In the genomic region with DNA sequence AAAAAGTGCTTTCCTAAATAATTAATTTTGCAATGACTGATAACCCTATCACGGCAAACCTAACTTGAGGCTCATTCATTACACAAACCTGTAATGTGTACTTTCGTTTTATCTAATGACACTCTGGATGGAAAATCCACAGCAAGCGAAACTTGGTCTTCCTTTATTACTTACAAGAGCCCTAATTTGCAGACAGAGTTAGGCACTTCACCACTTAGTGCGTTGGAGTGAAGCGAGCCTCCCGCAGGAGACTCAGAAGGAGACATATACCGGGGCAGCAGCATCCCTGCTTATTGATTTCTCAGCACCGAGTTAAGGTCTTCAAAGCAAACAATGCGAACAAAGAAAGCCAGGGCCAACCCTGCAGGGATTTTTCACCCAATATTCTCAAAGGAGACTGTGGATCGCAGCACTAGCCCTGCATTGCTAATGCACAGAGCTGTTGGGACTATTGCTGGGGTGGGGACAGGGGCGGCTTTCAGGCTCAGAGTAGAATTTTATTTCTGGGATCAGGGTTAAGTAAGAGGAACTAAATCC, we compare ENCODE assay signal across 1 cellular context.
TF ChIP-seq lines count a peak whose summit lies in the region.

No MANE protein-coding gene starts in this region.

TF ChIP-seq in HepG2, 621 proteins besides CTCF, POLR2A, EP300 and RAD21:
- no peak for TF ChIP-seq ZIK1 (CRISPR knock-in tag; IDR thresholded peaks at IDR 0.05; ENCODE audit: borderline replicate concordance, low read depth)
- TF ChIP-seq ZNF879 (CRISPR knock-in tag; IDR thresholded peaks at IDR 0.05) = no peak
- no peak for TF ChIP-seq JARID2 (CRISPR knock-in tag; IDR thresholded peaks at IDR 0.05; ENCODE audit: insufficient replicate concordance)
- no peak for TF ChIP-seq ZNF496 (CRISPR knock-in tag; IDR thresholded peaks at IDR 0.05; ENCODE audit: insufficient replicate concordance)
- TF ChIP-seq IKZF4 (CRISPR knock-in tag; IDR thresholded peaks at IDR 0.05; ENCODE audit: borderline replicate concordance, low read depth, not compliant biosample characterization) = no peak
- TF ChIP-seq TBP (CRISPR knock-in tag; IDR thresholded peaks at IDR 0.05) = no peak
- TF ChIP-seq, protein P1, sequence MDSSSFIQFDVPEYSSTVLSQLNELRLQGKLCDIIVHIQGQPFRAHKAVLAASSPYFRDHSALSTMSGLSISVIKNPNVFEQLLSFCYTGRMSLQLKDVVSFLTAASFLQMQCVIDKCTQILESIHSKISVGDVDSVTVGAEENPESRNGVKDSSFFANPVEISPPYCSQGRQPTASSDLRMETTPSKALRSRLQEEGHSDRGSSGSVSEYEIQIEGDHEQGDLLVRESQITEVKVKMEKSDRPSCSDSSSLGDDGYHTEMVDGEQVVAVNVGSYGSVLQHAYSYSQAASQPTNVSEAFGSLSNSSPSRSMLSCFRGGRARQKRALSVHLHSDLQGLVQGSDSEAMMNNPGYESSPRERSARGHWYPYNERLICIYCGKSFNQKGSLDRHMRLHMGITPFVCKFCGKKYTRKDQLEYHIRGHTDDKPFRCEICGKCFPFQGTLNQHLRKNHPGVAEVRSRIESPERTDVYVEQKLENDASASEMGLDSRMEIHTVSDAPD (CRISPR knock-in tag; IDR thresholded peaks at IDR 0.05) = no peak
- TF ChIP-seq MTF1 (CRISPR knock-in tag; IDR thresholded peaks at IDR 0.05) = no peak
- no peak for TF ChIP-seq ZNF569 (CRISPR knock-in tag; IDR thresholded peaks at IDR 0.05; ENCODE audit: borderline replicate concordance)
- TF ChIP-seq JUND (CRISPR knock-in tag; IDR thresholded peaks at IDR 0.05) = no peak
- no peak for TF ChIP-seq HHEX (CRISPR knock-in tag; IDR thresholded peaks at IDR 0.05)
- TF ChIP-seq ZNF784 (CRISPR knock-in tag; IDR thresholded peaks at IDR 0.05; ENCODE audit: borderline replicate concordance) = no peak
- TF ChIP-seq, protein P2, sequence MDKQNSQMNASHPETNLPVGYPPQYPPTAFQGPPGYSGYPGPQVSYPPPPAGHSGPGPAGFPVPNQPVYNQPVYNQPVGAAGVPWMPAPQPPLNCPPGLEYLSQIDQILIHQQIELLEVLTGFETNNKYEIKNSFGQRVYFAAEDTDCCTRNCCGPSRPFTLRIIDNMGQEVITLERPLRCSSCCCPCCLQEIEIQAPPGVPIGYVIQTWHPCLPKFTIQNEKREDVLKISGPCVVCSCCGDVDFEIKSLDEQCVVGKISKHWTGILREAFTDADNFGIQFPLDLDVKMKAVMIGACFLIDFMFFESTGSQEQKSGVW (CRISPR knock-in tag; IDR thresholded peaks at IDR 0.05; ENCODE audit: borderline replicate concordance) = no peak
- TF ChIP-seq ZNF710 (CRISPR knock-in tag; IDR thresholded peaks at IDR 0.05; ENCODE audit: borderline replicate concordance) = no peak
- TF ChIP-seq, protein P3, sequence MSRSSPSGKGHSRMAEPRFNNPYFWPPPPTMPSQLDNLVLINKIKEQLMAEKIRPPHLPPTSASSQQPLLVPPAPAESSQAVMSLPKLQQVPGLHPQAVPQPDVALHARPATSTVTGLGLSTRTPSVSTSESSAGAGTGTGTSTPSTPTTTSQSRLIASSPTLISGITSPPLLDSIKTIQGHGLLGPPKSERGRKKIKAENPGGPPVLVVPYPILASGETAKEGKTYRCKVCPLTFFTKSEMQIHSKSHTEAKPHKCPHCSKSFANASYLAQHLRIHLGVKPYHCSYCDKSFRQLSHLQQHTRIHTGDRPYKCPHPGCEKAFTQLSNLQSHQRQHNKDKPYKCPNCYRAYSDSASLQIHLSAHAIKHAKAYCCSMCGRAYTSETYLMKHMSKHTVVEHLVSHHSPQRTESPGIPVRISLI (CRISPR knock-in tag; IDR thresholded peaks at IDR 0.05; ENCODE audit: borderline replicate concordance) = no peak
- TF ChIP-seq CC2D1A (CRISPR knock-in tag; IDR thresholded peaks at IDR 0.05) = no peak
- no peak for TF ChIP-seq RFXAP (CRISPR knock-in tag; IDR thresholded peaks at IDR 0.05; ENCODE audit: borderline replicate concordance)
- no peak for TF ChIP-seq BRCA1 (CRISPR knock-in tag; IDR thresholded peaks at IDR 0.05)
- no peak for TF ChIP-seq YEATS2 (CRISPR knock-in tag; IDR thresholded peaks at IDR 0.05; ENCODE audit: borderline replicate concordance)
